8 cellular contexts compared by ENCODE assay signal in the genomic region with DNA sequence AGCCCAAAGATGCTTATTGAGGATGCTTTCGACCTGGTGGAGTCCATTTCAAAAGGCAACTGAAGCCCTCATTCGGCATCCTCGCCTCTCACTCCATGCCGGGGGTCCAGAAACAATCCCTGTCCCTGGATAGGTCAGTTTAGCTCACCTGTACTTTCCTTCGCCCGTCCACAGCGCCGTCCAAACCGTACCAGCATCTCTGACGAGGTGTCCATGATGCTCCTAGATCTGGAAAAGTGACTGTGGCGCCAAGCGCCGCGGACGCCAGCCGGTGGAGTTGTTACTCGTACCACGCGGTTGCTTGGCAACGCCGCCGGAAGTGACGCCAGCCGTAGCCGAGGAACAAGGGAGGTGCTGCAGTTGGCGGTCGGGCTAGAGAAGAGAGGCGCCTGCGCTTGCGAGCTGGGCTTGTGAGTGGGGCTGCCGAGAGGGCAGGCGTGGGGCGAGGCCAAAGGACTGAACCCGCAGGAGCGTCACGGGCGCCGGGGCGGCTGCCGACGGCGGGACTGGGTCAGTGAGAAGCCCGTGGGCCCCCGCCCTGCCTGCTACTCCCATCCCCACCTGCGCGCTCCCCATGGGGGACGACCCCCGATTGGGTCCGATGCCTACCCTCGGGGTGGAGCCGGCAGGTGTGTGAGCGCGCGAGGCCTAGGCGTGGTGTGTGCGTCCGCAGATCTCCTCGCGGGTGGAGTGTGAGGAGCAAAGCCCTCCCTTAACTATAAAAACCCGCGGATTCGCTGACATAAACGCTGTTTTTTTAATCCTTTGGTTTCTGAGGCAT.
DNase-seq lines count a peak whose midpoint lies in the region; ATAC-seq, FAIRE-seq and TF ChIP-seq lines count a peak whose summit lies in the region.

A gene with protein sequence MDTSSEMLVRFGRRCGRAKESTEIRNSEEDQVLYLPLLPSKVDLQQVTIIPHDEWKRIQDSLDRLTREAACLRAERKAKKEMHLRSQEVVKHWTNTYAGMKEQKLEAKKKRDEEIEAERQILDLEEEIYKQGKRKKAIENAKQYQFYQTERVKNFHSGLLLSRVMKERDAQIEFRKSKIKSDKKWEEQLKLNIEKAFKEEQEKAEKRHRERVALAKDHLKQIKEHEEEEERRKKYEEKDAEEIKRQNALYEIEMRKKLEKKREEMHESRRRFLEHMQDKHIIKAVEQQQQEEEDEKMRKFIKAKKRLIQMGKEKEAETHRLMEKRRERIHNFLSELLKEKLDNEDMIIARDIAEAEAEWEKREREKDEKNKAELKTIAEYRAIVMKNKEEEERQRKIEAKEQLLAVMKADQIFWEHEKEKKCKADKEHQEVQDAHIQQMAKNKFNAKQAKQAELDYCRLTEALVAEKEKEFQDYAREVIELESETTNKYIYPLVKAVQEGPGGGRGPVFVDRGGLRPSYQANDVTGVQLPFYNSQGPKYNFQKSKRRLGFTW (minus strand): TSS at position 293 of the 781 bp plus-strand sequence. CDS start 78 bp downstream, at position 215.
A gene with protein sequence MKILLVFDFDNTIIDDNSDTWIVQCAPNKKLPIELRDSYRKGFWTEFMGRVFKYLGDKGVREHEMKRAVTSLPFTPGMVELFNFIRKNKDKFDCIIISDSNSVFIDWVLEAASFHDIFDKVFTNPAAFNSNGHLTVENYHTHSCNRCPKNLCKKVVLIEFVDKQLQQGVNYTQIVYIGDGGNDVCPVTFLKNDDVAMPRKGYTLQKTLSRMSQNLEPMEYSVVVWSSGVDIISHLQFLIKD (plus strand): TSS at position 357 of the 781 bp plus-strand sequence. CDS start 6,503 bp downstream, outside the sequence.

- peak within 1 kb of the TSS; percentile 90 for H3K4me3 ChIP-seq in AG10803 (ENCODE audit: low read length)

- TF ChIP-seq CTCF in AG10803 (conservative IDR thresholded peaks at IDR 0.05; ENCODE audit: low read length): no peak

- FAIRE-seq in islet of Langerhans (lab: Jason Lieb, UNC): peak; percentile 75

- ATAC-seq in GM19035 (IDR thresholded peaks at IDR 0.05; ENCODE audit: unreplicated experiment): peak; percentile 99
- ATAC-seq in HG03342 (IDR thresholded peaks at IDR 0.05; ENCODE audit: unreplicated experiment): peak; percentile 98

- peak; percentile 97 for DNase-seq in AG10803 (ENCODE audit: low read depth)
- DNase-seq in NCI-H345 treated with DMSO at 0.1 percent for 48 hours (lab: John Stamatoyannopoulos, UW; ENCODE audit: unreplicated experiment): peak; percentile 89
- DNase-seq in activated CD4-positive, CD25-positive, alpha-beta regulatory T cell treated with anti-CD3 and anti-CD28 coated beads, Interleukin-2, amount 50 U/mL, for 16 hours (ENCODE audit: low read depth, low spot score): peak; percentile 98
- DNase-seq in cerebellar cortex (ENCODE audit: low spot score): peak; percentile 98
- DNase-seq in stimulated activated CD4-positive, alpha-beta T cell treated with anti-CD3 and anti-CD28 coated beads, Interleukin-12 subunit alpha, Interleukin-12 subunit beta, amount 100 ng/mL, for 24 hours (ENCODE audit: low read depth in 2 of 2): peak; percentile 96 to 99

Comparison
In these comparisons a context has a peak if more than half of its experiments do, and no peak if none do; other contexts are left out.
1. Peak in every context shown above with its lines: DNase-seq, ATAC-seq and H3K4me3 ChIP-seq.